ENCODE assay signal across 8 cellular contexts in genomic region chr11:65915821-65916251, GRCh38. TPM values are rescaled to one million over a fixed set of nuclear protein-coding genes. Genes with fewer than 3 reads are reported as not detected.
DNase-seq lines count a peak whose midpoint lies in the region; ATAC-seq, FAIRE-seq and TF ChIP-seq lines count a peak whose summit lies in the region.

No MANE protein-coding gene starts in this region.

- no peaks in the 10 kb centered on the region for H3K27me3 ChIP-seq in pancreas
- H3K27me3 ChIP-seq in small intestine (ENCODE audit: control insufficient read depth in 2 of 2, insufficient read depth in 2 of 2, low read length in 2 of 2): no peaks in the 10 kb centered on the region

- ATAC-seq in pancreas: peak in 2 of 4 donors; percentile 3 to 9
- ATAC-seq in GM21723 (IDR thresholded peaks at IDR 0.05; ENCODE audit: unreplicated experiment): no peak
- ATAC-seq in GM18498 (IDR thresholded peaks at IDR 0.05; ENCODE audit: unreplicated experiment): no peak

- TF ChIP-seq CTCF in fibroblast of mammary gland (conservative IDR thresholded peaks at IDR 0.05; ENCODE audit: control insufficient read depth, insufficient read depth, low read depth, low read length) (no peak), pancreas (IDR thresholded peaks at IDR 0.05) (no peak)

- 47 to 57% methylated on average over 13 of the region's 13 CpGs for WGBS in pancreas, 2 donors
- 45 to 62% (median 53%) methylated on average over 13 of the region's 13 CpGs for WGBS in small intestine, 3 donors

- H3K4me3 ChIP-seq in fibroblast of mammary gland (ENCODE audit: control insufficient read depth, low read depth, low read length) (peak overlapping the region; percentile 85), pancreas (no peak overlapping the region), small intestine (ENCODE audit: low read depth in 1 of 2, low read length in 2 of 2) (no peak overlapping the region)

- H3K4me1 ChIP-seq in pancreas (peaks cover 0 to 25% (median 12%) of the 10 kb centered on the region in 3 donors), small intestine (ENCODE audit: control insufficient read depth in 2 of 2, insufficient read depth in 1 of 2, low read depth in 1 of 2, low read length in 1 of 2) (peaks cover 3 to 21% of the 10 kb centered on the region in 2 donors)

- intact Hi-C loops in pancreas (cut with DNase I): no loop called here

- H3K9me3 ChIP-seq in pancreas (no peaks in the 10 kb centered on the region), small intestine (ENCODE audit: control insufficient read depth, low read depth) (no peaks in the 10 kb centered on the region)

- peak overlapping the region in 2 of 4 donors; percentile 23 to 37 for H3K27ac ChIP-seq in pancreas
- peak overlapping the region in 1 of 2 donors; percentile 82 for H3K27ac ChIP-seq in small intestine (ENCODE audit: low read depth in 1 of 2, low read length in 1 of 2)

- DNase-seq in COLO829 (ENCODE audit: low spot score) (peak; percentile 97), RCC 7860 (ENCODE audit: low spot score) (peak; percentile 95), fibroblast of mammary gland (ENCODE audit: low read depth) (peak; percentile 98), pancreas (peak in 5 of 6 donors; percentile 46 to 78 (median 61)), NCI-H2081 treated with DMSO at 0.1 percent for 48 hours (lab: John Stamatoyannopoulos, UW) (no peak), small intestine (no peak)

- no peaks in the 10 kb centered on the region for H3K36me3 ChIP-seq in pancreas
- H3K36me3 ChIP-seq in small intestine (ENCODE audit: control insufficient read depth in 2 of 2, insufficient read depth in 2 of 2, low read length in 2 of 2): no peaks in the 10 kb centered on the region

- FAIRE-seq in RCC 7860 (lab: Jason Lieb, UNC) (peak; percentile 83), pancreas (lab: Jason Lieb, UNC) (no peak), small intestine (lab: Jason Lieb, UNC) (no peak)

RNA-seq across cellular contexts. Expression of gene C11orf68, which starts 3.0 kb away (rescaled TPM):
- 10 to 100 TPM; 10.2 to 19.4 (median 13.4) TPM for total RNA-seq in pancreas
- 10 to 100 TPM; 14.3 to 20.8 TPM for polyA plus RNA-seq in pancreas
- polyA plus RNA-seq in small intestine: 10 to 100 TPM; 23.9 to 32.7 (median 24.1) TPM

RNA-seq across cellular contexts. Expression of gene DRAP1, which starts 3.4 kb away (rescaled TPM):
- total RNA-seq in pancreas: 10 to 100 TPM; 20.4 to 31.7 (median 25.1) TPM
- polyA plus RNA-seq in pancreas (10 to 100 TPM; 58.5 to 58.8 TPM), small intestine (10 to 100 TPM; 70.0 to 87.3 (median 71.5) TPM)

RNA-seq across cellular contexts. Expression of gene FOSL1, which starts 15.6 kb away (rescaled TPM):
- 1 to 10 TPM in 1 of 6 donors, under 1 TPM in 5; 0.19 to 1.2 (median 0.45) TPM for total RNA-seq in pancreas
- polyA plus RNA-seq in pancreas (1 to 10 TPM; 2.2 to 4.3 TPM), small intestine (1 to 10 TPM; 1.4 to 5.2 (median 2.5) TPM)

RNA-seq across cellular contexts. Expression of gene CCDC85B, which starts 25.4 kb away (rescaled TPM):
- total RNA-seq in pancreas: 10 to 100 TPM in 3 of 6 donors, 1 to 10 TPM in 3; 7.7 to 18.9 (median 10.1) TPM
- polyA plus RNA-seq in pancreas: 10 to 100 TPM; 13.8 to 22.4 TPM
- polyA plus RNA-seq in small intestine: 10 to 100 TPM in 2 of 3 donors, 1 to 10 TPM in 1; 6.5 to 32.5 (median 18.6) TPM

RNA-seq across cellular contexts. Expression of gene FIBP, which starts 27.6 kb away (rescaled TPM):
- 10 to 100 TPM; 18.0 to 28.5 (median 22.7) TPM for total RNA-seq in pancreas
- 10 to 100 TPM; 35.0 to 56.2 TPM for polyA plus RNA-seq in pancreas
- polyA plus RNA-seq in small intestine: 100 to 1,000 TPM in 2 of 3 donors, 10 to 100 TPM in 1; 57.6 to 131 (median 115) TPM

Comparison
In these comparisons a context has a peak if more than half of its experiments do, and no peak if none do; other contexts are left out.
1. DNase-seq: peak in COLO829 (single experiment), RCC 7860 (single experiment), fibroblast of mammary gland (single experiment) and pancreas (5 of 6); none in NCI-H2081 treated with DMSO at 0.1 percent for 48 hours (single experiment) and small intestine (single experiment).